ENCODE assay signal across 1 cellular context in the genomic region with DNA sequence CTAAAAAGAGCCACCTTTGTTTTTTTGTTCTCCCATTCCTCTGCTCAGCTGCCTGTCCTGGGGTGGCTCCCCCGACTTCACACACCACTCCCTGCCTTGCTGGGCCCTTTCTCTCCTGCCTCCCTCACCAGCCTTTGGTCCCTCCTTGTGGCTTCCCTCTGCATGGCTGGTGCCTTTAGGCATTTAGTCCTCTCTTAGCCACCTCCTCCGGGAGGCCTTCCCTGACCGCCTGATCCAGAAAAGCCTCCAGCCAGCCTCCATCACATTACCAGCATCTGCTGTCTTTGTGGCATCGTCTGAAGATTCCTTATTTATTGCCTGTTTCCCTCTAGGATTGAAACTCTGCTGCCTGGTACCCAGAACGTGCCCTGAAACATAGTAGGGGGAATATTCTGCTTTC.
TF ChIP-seq lines count a peak whose summit lies in the region.

No MANE protein-coding gene starts in this region.

TF ChIP-seq in GM23338, 12 proteins besides CTCF, POLR2A, EP300 and RAD21 (continued from another document):
- no peak for TF ChIP-seq STAT1 (IDR thresholded peaks at IDR 0.05; ENCODE audit: unreplicated experiment)
TF ChIP-seq in GM23338: peak in this region for 0.
